Comparison of ENCODE assay signal across 8 cellular contexts in the genomic region with DNA sequence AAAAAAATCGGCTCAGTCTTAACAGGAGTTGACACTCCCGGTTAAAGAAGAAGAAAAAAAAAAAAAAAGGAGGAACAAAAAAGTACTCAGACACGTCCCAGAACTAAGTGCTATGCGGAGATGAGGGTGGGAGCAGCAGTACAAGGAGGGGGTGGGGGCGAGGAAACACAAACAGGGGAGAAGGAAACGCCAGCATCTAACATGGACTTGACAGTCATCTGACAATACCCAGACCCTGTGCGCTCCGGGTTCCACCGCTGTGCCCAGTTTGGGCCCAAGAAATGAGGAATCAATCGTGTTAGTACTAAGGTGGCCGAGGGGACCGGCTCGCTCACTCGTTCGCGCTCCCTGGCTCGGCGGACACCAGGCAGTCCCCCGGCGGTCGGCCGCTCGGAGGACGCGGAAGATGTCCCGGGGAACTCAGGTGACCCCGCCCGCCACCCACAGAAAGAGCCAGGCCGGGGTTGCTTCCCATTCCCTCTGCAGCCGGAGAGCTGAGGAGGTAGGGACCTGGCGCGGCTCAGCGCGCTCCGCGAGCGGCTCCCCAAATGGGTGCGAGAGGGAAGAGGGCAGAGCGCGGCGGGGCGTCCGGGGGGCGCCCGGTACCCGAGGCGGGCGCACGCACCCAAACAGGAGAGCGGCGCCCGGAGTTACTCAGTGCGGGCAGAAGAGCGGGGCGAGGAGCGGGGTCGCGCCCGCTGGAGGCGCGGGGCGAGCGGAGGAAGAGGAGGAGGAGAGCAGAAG. TPM values are rescaled to one million over a fixed set of nuclear protein-coding genes. Genes with fewer than 3 reads are reported as not detected.
A peak's percentile ranks its signal among the peaks of the same experiment; 100 is the strongest.
DNase-seq lines count a peak whose midpoint lies in the region; ATAC-seq, FAIRE-seq and TF ChIP-seq lines count a peak whose summit lies in the region.

No MANE protein-coding gene starts in this region.

- POLR2A ChIA-PET in HepG2 (lab: Yijun Ruan, JAX) = no interaction called here

- ATAC-seq in HepG2 (no peak), left lung (peak; percentile 4), sciatic nerve (no peak), HG02571 (IDR thresholded peaks at IDR 0.05; ENCODE audit: unreplicated experiment) (no peak)

- no peak overlapping the region for H3K4me2 ChIP-seq in HepG2 (ENCODE audit: low read depth, low read length)

- no peak overlapping the region for H2AFZ ChIP-seq in HepG2 (ENCODE audit: low read length)

- no peak for TF ChIP-seq EP300 in HepG2 (IDR thresholded peaks at IDR 0.05; ENCODE audit: low read depth in 2 of 2, low read length in 2 of 2)
- TF ChIP-seq EP300 in HepG2 (CRISPR knock-in tag; IDR thresholded peaks at IDR 0.05; ENCODE audit: borderline replicate concordance) = no peak
- no peak for TF ChIP-seq EP300 in tibial nerve (IDR thresholded peaks at IDR 0.05)

- CTCF ChIA-PET in HepG2 (lab: Yijun Ruan, JAX; ENCODE audit: low intra/inter-chr PET ratio, low total read pairs) = no interaction called here

- no peak overlapping the region for H3K9ac ChIP-seq in liver (ENCODE audit: low read depth in 1 of 2, low read length in 2 of 2)
- no peak overlapping the region for H3K9ac ChIP-seq in HepG2 (ENCODE audit: insufficient read depth, low read depth, low read length)

- H4K20me1 ChIP-seq in HepG2 (ENCODE audit: insufficient read depth, low read length) = no peaks in the 10 kb centered on the region

- H3K36me3 ChIP-seq in liver (ENCODE audit: control insufficient read depth in 4 of 4, insufficient read depth in 3 of 4, low read depth in 1 of 4, low read length in 3 of 4) (no peaks in the 10 kb centered on the region), HepG2 (replicated peaks in 1 of 2; ENCODE audit: control insufficient read depth in 1 of 2, insufficient read depth in 2 of 2, low read length in 2 of 2) (no peaks in the 10 kb centered on the region), brain microvascular endothelial cell (replicated peaks) (no peaks in the 10 kb centered on the region), left lung (no peaks in the 10 kb centered on the region), tibial nerve (no peaks in the 10 kb centered on the region)

- intact Hi-C loops in HepG2 (cut with micrococcal nuclease; ENCODE audit: unreplicated experiment) = no loop called here
- intact Hi-C loops in left lung (cut with DNase I) = no loop called here
- intact Hi-C loops in sciatic nerve (cut with DNase I) = no loop called here

- in situ Hi-C loops in HepG2 (cut with HindIII; ENCODE audit: extremely low pct_ligation_motif_present, low pct_unique_long_range_greater_than_20kb) (no loop called here), brain microvascular endothelial cell (cut with HindIII; ENCODE audit: low pct_ligation_motif_present, low sequenced_read_pairs) (no loop called here)

- no peak for TF ChIP-seq RAD21 in liver (IDR thresholded peaks at IDR 0.05)
- no peak for TF ChIP-seq RAD21 in HepG2 (CRISPR knock-in tag; IDR thresholded peaks at IDR 0.05)

- H3K27ac ChIP-seq in liver (ENCODE audit: low read depth in 1 of 2, low read length in 2 of 2) (peak overlapping the region; percentile 50 to 67), HepG2 (ENCODE audit: extremely low read length, insufficient read depth, low read length) (no peak overlapping the region), brain microvascular endothelial cell (peak overlapping the region; percentile 5), left lung (peak overlapping the region; percentile 74 to 77), tibial nerve (peak overlapping the region; percentile 81 to 94 (median 92))

- H3K79me2 ChIP-seq in HepG2 (ENCODE audit: insufficient read depth, low read length) = no peaks in the 10 kb centered on the region

- no peaks in the 10 kb centered on the region for H3K9me3 ChIP-seq in liver (ENCODE audit: control insufficient read depth in 4 of 4, low read length in 3 of 4)
- no peaks in the 10 kb centered on the region for H3K9me3 ChIP-seq in HepG2 (ENCODE audit: low read length)
- H3K9me3 ChIP-seq in left lung = no peaks in the 10 kb centered on the region
- H3K9me3 ChIP-seq in tibial nerve = no peaks in the 10 kb centered on the region

- TF ChIP-seq POLR2A in HepG2 (IDR thresholded peaks at IDR 0.05; ENCODE audit: insufficient read depth in 1 of 2, low read depth in 2 of 2, low read length in 2 of 2) (no peak), tibial nerve (IDR thresholded peaks at IDR 0.05) (no peak)

- H3K27me3 ChIP-seq in liver (ENCODE audit: control insufficient read depth in 4 of 4, insufficient read depth in 4 of 4, low read length in 3 of 4) (peaks cover 0 to 17% (median 10%) of the 10 kb centered on the region in 4 donors), HepG2 (ENCODE audit: control insufficient read depth in 1 of 2, insufficient read depth in 2 of 2, low read length in 2 of 2) (peaks cover 4 to 62% of the 10 kb centered on the region in 2 experiments; a peak in 3 of 5 replicates), brain microvascular endothelial cell (replicated peaks) (peaks cover 3% of the 10 kb centered on the region), left lung (peaks cover 20 to 87% of the 10 kb centered on the region in 2 donors), tibial nerve (peaks cover 0 to 21% of the 10 kb centered on the region in 2 donors)

- H3K4me1 ChIP-seq in liver (ENCODE audit: control insufficient read depth in 4 of 4, insufficient read depth in 4 of 4, low read length in 3 of 4) (peaks cover 10 to 26% (median 12%) of the 10 kb centered on the region in 4 donors), HepG2 (ENCODE audit: insufficient read depth, low read length) (no peaks in the 10 kb centered on the region), left lung (peaks cover 5 to 38% of the 10 kb centered on the region in 2 donors), tibial nerve (peaks cover 0 to 47% (median 7%) of the 10 kb centered on the region in 4 donors)

- DNase-seq in HepG2 (ENCODE audit: low spot score) (no peak), brain microvascular endothelial cell (no peak), left lung (no peak), tibial nerve (ENCODE audit: low spot score in 2 of 2) (peak in 1 of 2 donors; percentile 27), sciatic nerve (ENCODE audit: low spot score) (no peak), DMS153 treated with DMSO at 0.1 percent for 48 hours (lab: John Stamatoyannopoulos, UW; ENCODE audit: unreplicated experiment) (no peak)

- no peak for TF ChIP-seq CTCF in liver (IDR thresholded peaks at IDR 0.05; ENCODE audit: low read depth, low read length, missing input control)
- TF ChIP-seq CTCF in HepG2 (CRISPR knock-in tag; IDR thresholded peaks at IDR 0.05) = no peak
- TF ChIP-seq CTCF in brain microvascular endothelial cell (IDR thresholded peaks at IDR 0.05; ENCODE audit: low read depth, low read length, missing control alignments) = no peak
- no peak for TF ChIP-seq CTCF in left lung (IDR thresholded peaks at IDR 0.05)
- TF ChIP-seq CTCF in tibial nerve (IDR thresholded peaks at IDR 0.05) = no peak

- no TSS peak for BruUV-seq in HepG2 (replicated peaks; lab: Mats Ljungman, UMichigan)

- H3K4me3 ChIP-seq in liver (ENCODE audit: low read depth in 1 of 3, low read length in 3 of 3) = peak overlapping the region in 2 of 3 donors; percentile 43 to 94
- H3K4me3 ChIP-seq in HepG2 (replicated peaks in 1 of 3; ENCODE audit: insufficient read depth in 1 of 3, low read depth in 2 of 3, low read length in 3 of 3) = no peak overlapping the region
- peak overlapping the region; percentile 67 for H3K4me3 ChIP-seq in brain microvascular endothelial cell (ENCODE audit: low read depth, low read length)
- peak overlapping the region; percentile 63 to 69 for H3K4me3 ChIP-seq in left lung
- peak overlapping the region; percentile 84 to 97 (median 90) for H3K4me3 ChIP-seq in tibial nerve

- FAIRE-seq in HepG2 (lab: Jason Lieb, UNC) = no peak

- WGBS in liver = 3% methylated on average over 63 of the region's 63 CpGs
- WGBS in HepG2 (ENCODE audit: low lambda C conversion rate) = 33% methylated on average over 45 of the region's 63 CpGs
- WGBS in tibial nerve, 2 donors = 2 to 4% methylated on average over 25 to 59 of the region's 63 CpGs

TF ChIP-seq in liver, 16 proteins besides CTCF, POLR2A, EP300 and RAD21:
- TF ChIP-seq EGR1 (IDR thresholded peaks at IDR 0.05; ENCODE audit: low read depth in 2 of 2) = no peak

TF ChIP-seq in HepG2, 621 proteins besides CTCF, POLR2A, EP300 and RAD21 (continues in another document):
- TF ChIP-seq SRF (IDR thresholded peaks at IDR 0.05; ENCODE audit: low read depth, low read length) (no peak), XRCC5 (optimal IDR thresholded peaks at IDR 0.05; ENCODE audit: low read length) (no peak)

RNA-seq across cellular contexts. Expression of gene TSHZ3, which starts 0.6 kb away (rescaled TPM):
- total RNA-seq in liver = 1 to 10 TPM in 1 of 2 donors, under 1 TPM in 1; 0.61 to 3.3 TPM
- under 1 TPM; 0.42 to 0.75 TPM for polyA plus RNA-seq in liver
- total RNA-seq in HepG2 (2016; rRNA removed; fragmentation: Illumina TruSeq; extraction: Trizol) = not detected in 2 replicates
- total RNA-seq in HepG2 (2016; cell fraction: cytosol; rRNA removed; fragmentation: Illumina TruSeq; extraction: Trizol; ENCODE audit: low read depth) = not detected in 2 replicates
- total RNA-seq in HepG2 (2016; cell fraction: insoluble cytoplasmic fraction; rRNA removed; fragmentation: Illumina TruSeq; extraction: Trizol) = not detected in 2 replicates
- not detected in 2 replicates for total RNA-seq in HepG2 (2016; cell fraction: membrane; rRNA removed; fragmentation: Illumina TruSeq; extraction: Trizol)
- total RNA-seq in HepG2 (2016; cell fraction: nucleus; rRNA removed; fragmentation: Illumina TruSeq; extraction: Trizol) = not detected in 2 replicates
- polyA plus RNA-seq in HepG2 (2011; rRNA removed) = 0.01 TPM in 1 of 2 replicates, not detected in the other
- not detected in 2 replicates for polyA plus RNA-seq in HepG2 (2011; cell fraction: cytosol; rRNA removed)
- polyA plus RNA-seq in HepG2 (2011; cell fraction: nucleus; rRNA removed) = not detected in 2 replicates
- polyA plus RNA-seq in HepG2 (2012) = not detected in 2 replicates
- polyA plus RNA-seq in HepG2 (2016; cell fraction: cytosol; fragmentation: Illumina TruSeq; extraction: Trizol; ENCODE audit: low read depth) = not detected in 2 replicates
- not detected in 2 replicates for polyA plus RNA-seq in HepG2 (2016; cell fraction: insoluble cytoplasmic fraction; fragmentation: Illumina TruSeq; extraction: Trizol; ENCODE audit: low read depth)
- not detected in 2 replicates for polyA plus RNA-seq in HepG2 (2016; cell fraction: membrane; fragmentation: Illumina TruSeq; extraction: Trizol; ENCODE audit: low read depth)
- not detected in 2 replicates for polyA plus RNA-seq in HepG2 (2016; cell fraction: nucleus; fragmentation: Illumina TruSeq; extraction: Trizol; ENCODE audit: insufficient read depth, low read depth)
- polyA minus RNA-seq in HepG2 (2011; rRNA and poly(A)+ RNA removed; ENCODE audit: low replicate concordance) = not detected in 2 replicates
- not detected in 2 replicates for polyA minus RNA-seq in HepG2 (2011; cell fraction: cytosol; rRNA and poly(A)+ RNA removed)
- not detected in 2 replicates for polyA minus RNA-seq in HepG2 (2011; cell fraction: nucleus; rRNA and poly(A)+ RNA removed)
- 1 to 10 TPM; 6.7 to 7.0 TPM for total RNA-seq in left lung
- total RNA-seq in tibial nerve = 10 to 100 TPM; 20.4 to 22.4 (median 22.3) TPM
- 32.8 TPM for total RNA-seq in sciatic nerve

Comparison
In these comparisons a context has a peak if more than half of its experiments do, and no peak if none do; other contexts are left out.
1. H3K4me3 ChIP-seq: peak in liver (2 of 3), brain microvascular endothelial cell (single experiment), left lung (2 of 2) and tibial nerve (4 of 4); none in HepG2 (0 of 3).